In genomic region chr2:34096552-34097171, GRCh38 we compare ENCODE assay signal across 8 cellular contexts.
A peak's percentile ranks its signal among the peaks of the same experiment; 100 is the strongest.
DNase-seq lines count a peak whose midpoint lies in the region; ATAC-seq, FAIRE-seq and TF ChIP-seq lines count a peak whose summit lies in the region.

No MANE protein-coding gene starts in this region.

- peaks cover 7% of the 10 kb centered on the region for H3K27me3 Mint-ChIP-seq in brain

- H3K36me3 Mint-ChIP-seq in brain, result no peaks in the 10 kb centered on the region

- H3K4me1 Mint-ChIP-seq in brain, result no peaks in the 10 kb centered on the region

- no peaks in the 10 kb centered on the region for H3K9me3 Mint-ChIP-seq in brain

- in situ Hi-C loops in SK-MEL-5 (cut with HindIII; ENCODE audit: low pct_unique_long_range_greater_than_20kb, low sequenced_read_pairs), result no loop called here

- no peak overlapping the region for H3K4me3 Mint-ChIP-seq in brain

- peak; percentile 97 for FAIRE-seq in islet of Langerhans (lab: Jason Lieb, UNC)

- peak; percentile 78 to 80 for TF ChIP-seq CTCF in brain (conservative IDR thresholded peaks at IDR 0.05)

- peak overlapping the region in 1 of 5 experiments; percentile 3 for H3K27ac Mint-ChIP-seq in brain

- ATAC-seq in GM21360 (IDR thresholded peaks at IDR 0.05; ENCODE audit: unreplicated experiment), result peak; percentile 81

- DNase-seq in NCI-H1092 treated with DMSO at 0.1 percent for 48 hours (lab: John Stamatoyannopoulos, UW) (peak; percentile 21), NCI-H1092 (lab: John Stamatoyannopoulos, UW) (no peak), HT1080 (ENCODE audit: low read depth) (peak; percentile 59), SK-MEL-5 (ENCODE audit: low read depth, low spot score) (peak; percentile 85)
- peak; percentile 3 for DNase-seq in stimulated activated CD4-positive, alpha-beta T cell treated with anti-CD3 and anti-CD28 coated beads, Interleukin-4, amount 100 ng/mL, for 1 hour
